In the genomic region with DNA sequence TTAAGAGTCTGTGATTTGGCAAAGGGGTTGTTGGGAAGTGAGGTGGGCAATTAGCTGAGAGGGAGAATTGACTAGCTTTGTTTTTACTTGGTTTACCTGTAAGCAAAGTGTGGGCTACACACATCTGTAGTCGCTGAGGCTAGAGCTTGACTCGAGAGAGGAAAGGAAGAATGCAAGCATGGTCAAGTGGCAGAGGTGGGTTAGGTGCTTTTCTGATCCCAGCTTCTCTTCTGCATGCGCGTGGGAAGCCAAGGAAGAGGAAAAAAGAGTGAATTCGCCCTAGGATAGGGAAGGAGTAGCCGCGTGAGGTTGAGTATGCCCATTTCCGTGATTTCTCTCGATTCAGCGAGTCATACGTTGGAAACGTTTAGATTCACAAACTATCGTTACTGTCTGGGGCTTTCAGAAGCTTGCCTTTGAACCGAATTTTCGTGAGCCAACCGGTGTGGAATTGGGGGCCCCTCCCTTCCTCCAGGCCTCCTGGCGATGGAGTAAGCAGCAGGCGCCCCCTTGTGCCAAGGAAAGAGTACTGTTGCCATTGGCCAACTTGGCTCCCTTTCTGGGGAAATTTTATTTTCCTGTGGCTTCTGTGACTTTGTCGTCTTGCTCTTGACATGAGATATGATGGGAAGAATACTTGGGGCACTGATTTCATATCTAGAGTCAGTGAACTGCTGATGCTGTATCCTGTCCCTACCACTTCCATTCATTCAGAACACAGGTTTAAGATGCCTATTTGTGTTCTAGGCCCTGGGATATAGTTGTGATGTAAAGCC, we compare ENCODE assay signal across 1 cellular context.
TF ChIP-seq lines count a peak whose summit lies in the region.

No MANE protein-coding gene starts in this region.

TF ChIP-seq in HepG2, 621 proteins besides CTCF, POLR2A, EP300 and RAD21 (continued from another document):
- TF ChIP-seq, protein P1, sequence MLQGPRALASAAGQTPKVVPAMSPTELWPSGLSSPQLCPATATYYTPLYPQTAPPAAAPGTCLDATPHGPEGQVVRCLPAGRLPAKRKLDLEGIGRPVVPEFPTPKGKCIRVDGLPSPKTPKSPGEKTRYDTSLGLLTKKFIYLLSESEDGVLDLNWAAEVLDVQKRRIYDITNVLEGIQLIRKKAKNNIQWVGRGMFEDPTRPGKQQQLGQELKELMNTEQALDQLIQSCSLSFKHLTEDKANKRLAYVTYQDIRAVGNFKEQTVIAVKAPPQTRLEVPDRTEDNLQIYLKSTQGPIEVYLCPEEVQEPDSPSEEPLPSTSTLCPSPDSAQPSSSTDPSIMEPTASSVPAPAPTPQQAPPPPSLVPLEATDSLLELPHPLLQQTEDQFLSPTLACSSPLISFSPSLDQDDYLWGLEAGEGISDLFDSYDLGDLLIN (CRISPR knock-in tag; IDR thresholded peaks at IDR 0.05; ENCODE audit: borderline replicate concordance), result 0 out of 2 replicates have a peak, but pooled peaks have one; percentile 14
- TF ChIP-seq ZNF574 (CRISPR knock-in tag; IDR thresholded peaks at IDR 0.05), result peak; percentile 45; the same call in 1 of the 2 replicates
- TF ChIP-seq KDM2A (CRISPR knock-in tag; IDR thresholded peaks at IDR 0.05; ENCODE audit: borderline replicate concordance, low read depth), result peak; percentile 59
- no peak for TF ChIP-seq REPIN1 (CRISPR knock-in tag; IDR thresholded peaks at IDR 0.05; ENCODE audit: borderline replicate concordance, low read depth)
- TF ChIP-seq IRF2 (CRISPR knock-in tag; IDR thresholded peaks at IDR 0.05), result peak; percentile 55; the same call in 1 of the 2 replicates
- TF ChIP-seq CREB1 (IDR thresholded peaks at IDR 0.05), result no peak
- TF ChIP-seq CREB1 (CRISPR knock-in tag; IDR thresholded peaks at IDR 0.05), result peak; percentile 51; the same call in 1 of the 2 replicates
- 0 out of 2 replicates have a peak, but pooled peaks have one; percentile 5 for TF ChIP-seq MED1 (CRISPR knock-in tag; IDR thresholded peaks at IDR 0.05)
- peak; percentile 81; the same call in 1 of the 2 replicates for TF ChIP-seq MAZ (IDR thresholded peaks at IDR 0.05; ENCODE audit: borderline replicate concordance, low read depth, low read length)
- TF ChIP-seq MAZ (CRISPR knock-in tag; IDR thresholded peaks at IDR 0.05; ENCODE audit: low read depth), result peak; percentile 73
- 0 out of 2 replicates have a peak, but pooled peaks have one; percentile 35 for TF ChIP-seq GFI1 (CRISPR knock-in tag; IDR thresholded peaks at IDR 0.05; ENCODE audit: borderline replicate concordance)
- TF ChIP-seq HDAC6 (IDR thresholded peaks at IDR 0.05; ENCODE audit: low read depth, low read length), result no peak
- 0 out of 2 replicates have a peak, but pooled peaks have one; percentile 34 for TF ChIP-seq PLSCR1 (CRISPR knock-in tag; IDR thresholded peaks at IDR 0.05; ENCODE audit: borderline replicate concordance)
- no peak for TF ChIP-seq ZSCAN30 (CRISPR knock-in tag; IDR thresholded peaks at IDR 0.05)
- TF ChIP-seq ZNF850 (CRISPR knock-in tag; conservative IDR thresholded peaks at IDR 0.05), result 0 out of 2 replicates have a peak, but pooled peaks have one; percentile 57
- TF ChIP-seq ZNF343 (CRISPR knock-in tag; IDR thresholded peaks at IDR 0.05), result no peak
- peak; percentile 62; the same call in 1 of the 2 replicates for TF ChIP-seq THAP11 (CRISPR knock-in tag; IDR thresholded peaks at IDR 0.05)
- no peak for TF ChIP-seq ZNF83 (CRISPR knock-in tag; IDR thresholded peaks at IDR 0.05; ENCODE audit: borderline replicate concordance)
- TF ChIP-seq, protein P2, sequence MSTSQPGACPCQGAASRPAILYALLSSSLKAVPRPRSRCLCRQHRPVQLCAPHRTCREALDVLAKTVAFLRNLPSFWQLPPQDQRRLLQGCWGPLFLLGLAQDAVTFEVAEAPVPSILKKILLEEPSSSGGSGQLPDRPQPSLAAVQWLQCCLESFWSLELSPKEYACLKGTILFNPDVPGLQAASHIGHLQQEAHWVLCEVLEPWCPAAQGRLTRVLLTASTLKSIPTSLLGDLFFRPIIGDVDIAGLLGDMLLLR (CRISPR knock-in tag; IDR thresholded peaks at IDR 0.05), result 0 out of 2 replicates have a peak, but pooled peaks have one; percentile 38
- TF ChIP-seq SOX6 (IDR thresholded peaks at IDR 0.05), result no peak
- peak; percentile 24; the same call in 1 of the 2 replicates for TF ChIP-seq SOX6 (CRISPR knock-in tag; IDR thresholded peaks at IDR 0.05)
- TF ChIP-seq, protein P3, sequence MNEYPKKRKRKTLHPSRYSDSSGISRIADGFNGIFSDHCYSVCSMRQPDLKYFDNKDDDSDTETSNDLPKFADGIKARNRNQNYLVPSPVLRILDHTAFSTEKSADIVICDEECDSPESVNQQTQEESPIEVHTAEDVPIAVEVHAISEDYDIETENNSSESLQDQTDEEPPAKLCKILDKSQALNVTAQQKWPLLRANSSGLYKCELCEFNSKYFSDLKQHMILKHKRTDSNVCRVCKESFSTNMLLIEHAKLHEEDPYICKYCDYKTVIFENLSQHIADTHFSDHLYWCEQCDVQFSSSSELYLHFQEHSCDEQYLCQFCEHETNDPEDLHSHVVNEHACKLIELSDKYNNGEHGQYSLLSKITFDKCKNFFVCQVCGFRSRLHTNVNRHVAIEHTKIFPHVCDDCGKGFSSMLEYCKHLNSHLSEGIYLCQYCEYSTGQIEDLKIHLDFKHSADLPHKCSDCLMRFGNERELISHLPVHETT (CRISPR knock-in tag; conservative IDR thresholded peaks at IDR 0.05), result 0 out of 2 replicates have a peak, but pooled peaks have one; percentile 11
- TF ChIP-seq ZNF777 (CRISPR knock-in tag; IDR thresholded peaks at IDR 0.05), result peak; percentile 36; the same call in 1 of the 2 replicates
- peak; percentile 43; the same call in 1 of the 2 replicates for TF ChIP-seq FOSL2 (CRISPR knock-in tag; IDR thresholded peaks at IDR 0.05)
- no peak for TF ChIP-seq ZNF160 (CRISPR knock-in tag; IDR thresholded peaks at IDR 0.05)
- peak; percentile 43; the same call in 1 of the 2 replicates for TF ChIP-seq ARID5B (CRISPR knock-in tag; IDR thresholded peaks at IDR 0.05)
- TF ChIP-seq PHF5A (CRISPR knock-in tag; IDR thresholded peaks at IDR 0.05; ENCODE audit: low read depth, unreplicated experiment), result no peak
